1 cellular context compared by ENCODE assay signal in genomic region chr16:70685061-70685937, GRCh38.
TF ChIP-seq lines count a peak whose summit lies in the region.

No MANE protein-coding gene starts in this region.

TF ChIP-seq in HepG2, 621 proteins besides CTCF, POLR2A, EP300 and RAD21 (continued from another document and continues in another):
- TF ChIP-seq HNF1A (IDR thresholded peaks at IDR 0.05; ENCODE audit: low read depth): no peak
- no peak for TF ChIP-seq HNF1A (CRISPR knock-in tag; IDR thresholded peaks at IDR 0.05; ENCODE audit: borderline replicate concordance)
- TF ChIP-seq ZNF761 (CRISPR knock-in tag; conservative IDR thresholded peaks at IDR 0.05): no peak
- peak; percentile 32; the same call in 1 of the 2 replicates for TF ChIP-seq KLF6 (CRISPR knock-in tag; IDR thresholded peaks at IDR 0.05)
- TF ChIP-seq SRY (CRISPR knock-in tag; IDR thresholded peaks at IDR 0.05): 0 out of 2 replicates have a peak, but pooled peaks have one; percentile 6
- TF ChIP-seq ZNF33A (CRISPR knock-in tag; IDR thresholded peaks at IDR 0.05; ENCODE audit: borderline replicate concordance): no peak
- TF ChIP-seq KLF16 (CRISPR knock-in tag; IDR thresholded peaks at IDR 0.05): 0 out of 4 replicates have a peak, but pooled peaks of 1 of the 2 experiments have one; percentile 60
- no peak for TF ChIP-seq NFRKB (IDR thresholded peaks at IDR 0.05)
- 0 out of 2 replicates have a peak, but pooled peaks have one; percentile 49 for TF ChIP-seq CHCHD3 (CRISPR knock-in tag; IDR thresholded peaks at IDR 0.05)
- TF ChIP-seq NRL (CRISPR knock-in tag; IDR thresholded peaks at IDR 0.05; ENCODE audit: borderline replicate concordance): no peak
- TF ChIP-seq ZFP90 (CRISPR knock-in tag; IDR thresholded peaks at IDR 0.05; ENCODE audit: borderline replicate concordance): no peak
- TF ChIP-seq PHB2 (IDR thresholded peaks at IDR 0.05; ENCODE audit: partially characterized antibody): no peak
- TF ChIP-seq KLF11 (CRISPR knock-in tag; IDR thresholded peaks at IDR 0.05): no peak
- peak; percentile 33 for TF ChIP-seq TAF1 (CRISPR knock-in tag; IDR thresholded peaks at IDR 0.05)
- TF ChIP-seq HNF4G (IDR thresholded peaks at IDR 0.05; ENCODE audit: borderline replicate concordance, low read depth, low read length): no peak
- TF ChIP-seq HNF4G (CRISPR knock-in tag; IDR thresholded peaks at IDR 0.05; ENCODE audit: borderline replicate concordance, low read depth): 0 out of 2 replicates have a peak, but pooled peaks have one; percentile 40
- peak; percentile 30; the same call in 1 of the 2 replicates for TF ChIP-seq ZNF564 (CRISPR knock-in tag; IDR thresholded peaks at IDR 0.05)
- 0 out of 2 replicates have a peak, but pooled peaks have one; percentile 26 for TF ChIP-seq GABPB1 (CRISPR knock-in tag; IDR thresholded peaks at IDR 0.05)
- 0 out of 2 replicates have a peak, but pooled peaks have one; percentile 54 for TF ChIP-seq HNRNPL (IDR thresholded peaks at IDR 0.05; ENCODE audit: low read depth, low read length)
- TF ChIP-seq ZNF274 (CRISPR knock-in tag; IDR thresholded peaks at IDR 0.05): 0 out of 2 replicates have a peak, but pooled peaks have one; percentile 2
- no peak for TF ChIP-seq ZFP1 (CRISPR knock-in tag; IDR thresholded peaks at IDR 0.05)
- no peak; the same call in 1 of the 2 replicates for TF ChIP-seq MYC (CRISPR knock-in tag; IDR thresholded peaks at IDR 0.05; ENCODE audit: borderline replicate concordance)
- TF ChIP-seq ZNF24 (IDR thresholded peaks at IDR 0.05): no peak
- no peak for TF ChIP-seq MZF1 (CRISPR knock-in tag; IDR thresholded peaks at IDR 0.05; ENCODE audit: borderline replicate concordance)
- peak; percentile 27; the same call in 1 of the 2 replicates for TF ChIP-seq ERF (CRISPR knock-in tag; IDR thresholded peaks at IDR 0.05)
- no peak for TF ChIP-seq NFE2L1 (CRISPR knock-in tag; IDR thresholded peaks at IDR 0.05; ENCODE audit: borderline replicate concordance)
- no peak for TF ChIP-seq TBP (CRISPR knock-in tag; IDR thresholded peaks at IDR 0.05)
- TF ChIP-seq ZNF644 (CRISPR knock-in tag; IDR thresholded peaks at IDR 0.05; ENCODE audit: low read depth): no peak
- TF ChIP-seq ZNF660 (CRISPR knock-in tag; IDR thresholded peaks at IDR 0.05; ENCODE audit: borderline replicate concordance, low read depth): no peak
- TF ChIP-seq, protein P1, sequence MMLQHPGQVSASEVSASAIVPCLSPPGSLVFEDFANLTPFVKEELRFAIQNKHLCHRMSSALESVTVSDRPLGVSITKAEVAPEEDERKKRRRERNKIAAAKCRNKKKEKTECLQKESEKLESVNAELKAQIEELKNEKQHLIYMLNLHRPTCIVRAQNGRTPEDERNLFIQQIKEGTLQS (CRISPR knock-in tag; IDR thresholded peaks at IDR 0.05): peak; percentile 43; the same call in 1 of the 2 replicates
- no peak for TF ChIP-seq TRIM24 (CRISPR knock-in tag; IDR thresholded peaks at IDR 0.05)
- 0 out of 2 replicates have a peak, but pooled peaks have one; percentile 41 for TF ChIP-seq MTERF4 (CRISPR knock-in tag; IDR thresholded peaks at IDR 0.05)
- TF ChIP-seq SNRNP70 (IDR thresholded peaks at IDR 0.05; ENCODE audit: low read depth, low read length): no peak
- TF ChIP-seq, protein P2, sequence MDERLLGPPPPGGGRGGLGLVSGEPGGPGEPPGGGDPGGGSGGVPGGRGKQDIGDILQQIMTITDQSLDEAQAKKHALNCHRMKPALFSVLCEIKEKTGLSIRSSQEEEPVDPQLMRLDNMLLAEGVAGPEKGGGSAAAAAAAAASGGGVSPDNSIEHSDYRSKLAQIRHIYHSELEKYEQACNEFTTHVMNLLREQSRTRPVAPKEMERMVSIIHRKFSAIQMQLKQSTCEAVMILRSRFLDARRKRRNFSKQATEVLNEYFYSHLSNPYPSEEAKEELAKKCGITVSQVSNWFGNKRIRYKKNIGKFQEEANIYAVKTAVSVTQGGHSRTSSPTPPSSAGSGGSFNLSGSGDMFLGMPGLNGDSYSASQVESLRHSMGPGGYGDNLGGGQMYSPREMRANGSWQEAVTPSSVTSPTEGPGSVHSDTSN (CRISPR knock-in tag; IDR thresholded peaks at IDR 0.05): no peak
- TF ChIP-seq PITX1 (CRISPR knock-in tag; IDR thresholded peaks at IDR 0.05): no peak
- TF ChIP-seq ZNF503 (CRISPR knock-in tag; IDR thresholded peaks at IDR 0.05): no peak
- TF ChIP-seq, protein P3, sequence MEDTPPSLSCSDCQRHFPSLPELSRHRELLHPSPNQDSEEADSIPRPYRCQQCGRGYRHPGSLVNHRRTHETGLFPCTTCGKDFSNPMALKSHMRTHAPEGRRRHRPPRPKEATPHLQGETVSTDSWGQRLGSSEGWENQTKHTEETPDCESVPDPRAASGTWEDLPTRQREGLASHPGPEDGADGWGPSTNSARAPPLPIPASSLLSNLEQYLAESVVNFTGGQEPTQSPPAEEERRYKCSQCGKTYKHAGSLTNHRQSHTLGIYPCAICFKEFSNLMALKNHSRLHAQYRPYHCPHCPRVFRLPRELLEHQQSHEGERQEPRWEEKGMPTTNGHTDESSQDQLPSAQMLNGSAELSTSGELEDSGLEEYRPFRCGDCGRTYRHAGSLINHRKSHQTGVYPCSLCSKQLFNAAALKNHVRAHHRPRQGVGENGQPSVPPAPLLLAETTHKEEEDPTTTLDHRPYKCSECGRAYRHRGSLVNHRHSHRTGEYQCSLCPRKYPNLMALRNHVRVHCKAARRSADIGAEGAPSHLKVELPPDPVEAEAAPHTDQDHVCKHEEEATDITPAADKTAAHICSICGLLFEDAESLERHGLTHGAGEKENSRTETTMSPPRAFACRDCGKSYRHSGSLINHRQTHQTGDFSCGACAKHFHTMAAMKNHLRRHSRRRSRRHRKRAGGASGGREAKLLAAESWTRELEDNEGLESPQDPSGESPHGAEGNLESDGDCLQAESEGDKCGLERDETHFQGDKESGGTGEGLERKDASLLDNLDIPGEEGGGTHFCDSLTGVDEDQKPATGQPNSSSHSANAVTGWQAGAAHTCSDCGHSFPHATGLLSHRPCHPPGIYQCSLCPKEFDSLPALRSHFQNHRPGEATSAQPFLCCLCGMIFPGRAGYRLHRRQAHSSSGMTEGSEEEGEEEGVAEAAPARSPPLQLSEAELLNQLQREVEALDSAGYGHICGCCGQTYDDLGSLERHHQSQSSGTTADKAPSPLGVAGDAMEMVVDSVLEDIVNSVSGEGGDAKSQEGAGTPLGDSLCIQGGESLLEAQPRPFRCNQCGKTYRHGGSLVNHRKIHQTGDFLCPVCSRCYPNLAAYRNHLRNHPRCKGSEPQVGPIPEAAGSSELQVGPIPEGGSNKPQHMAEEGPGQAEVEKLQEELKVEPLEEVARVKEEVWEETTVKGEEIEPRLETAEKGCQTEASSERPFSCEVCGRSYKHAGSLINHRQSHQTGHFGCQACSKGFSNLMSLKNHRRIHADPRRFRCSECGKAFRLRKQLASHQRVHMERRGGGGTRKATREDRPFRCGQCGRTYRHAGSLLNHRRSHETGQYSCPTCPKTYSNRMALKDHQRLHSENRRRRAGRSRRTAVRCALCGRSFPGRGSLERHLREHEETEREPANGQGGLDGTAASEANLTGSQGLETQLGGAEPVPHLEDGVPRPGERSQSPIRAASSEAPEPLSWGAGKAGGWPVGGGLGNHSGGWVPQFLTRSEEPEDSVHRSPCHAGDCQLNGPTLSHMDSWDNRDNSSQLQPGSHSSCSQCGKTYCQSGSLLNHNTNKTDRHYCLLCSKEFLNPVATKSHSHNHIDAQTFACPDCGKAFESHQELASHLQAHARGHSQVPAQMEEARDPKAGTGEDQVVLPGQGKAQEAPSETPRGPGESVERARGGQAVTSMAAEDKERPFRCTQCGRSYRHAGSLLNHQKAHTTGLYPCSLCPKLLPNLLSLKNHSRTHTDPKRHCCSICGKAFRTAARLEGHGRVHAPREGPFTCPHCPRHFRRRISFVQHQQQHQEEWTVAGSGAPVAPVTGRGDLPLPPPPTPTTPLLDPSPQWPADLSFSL (CRISPR knock-in tag; IDR thresholded peaks at IDR 0.05): no peak
- no peak for TF ChIP-seq TFE3 (CRISPR knock-in tag; IDR thresholded peaks at IDR 0.05)
- TF ChIP-seq, protein P4, sequence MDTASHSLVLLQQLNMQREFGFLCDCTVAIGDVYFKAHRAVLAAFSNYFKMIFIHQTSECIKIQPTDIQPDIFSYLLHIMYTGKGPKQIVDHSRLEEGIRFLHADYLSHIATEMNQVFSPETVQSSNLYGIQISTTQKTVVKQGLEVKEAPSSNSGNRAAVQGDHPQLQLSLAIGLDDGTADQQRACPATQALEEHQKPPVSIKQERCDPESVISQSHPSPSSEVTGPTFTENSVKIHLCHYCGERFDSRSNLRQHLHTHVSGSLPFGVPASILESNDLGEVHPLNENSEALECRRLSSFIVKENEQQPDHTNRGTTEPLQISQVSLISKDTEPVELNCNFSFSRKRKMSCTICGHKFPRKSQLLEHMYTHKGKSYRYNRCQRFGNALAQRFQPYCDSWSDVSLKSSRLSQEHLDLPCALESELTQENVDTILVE (CRISPR knock-in tag; IDR thresholded peaks at IDR 0.05): no peak
- no peak for TF ChIP-seq ZIK1 (CRISPR knock-in tag; IDR thresholded peaks at IDR 0.05; ENCODE audit: borderline replicate concordance, low read depth)
- TF ChIP-seq, protein P5, sequence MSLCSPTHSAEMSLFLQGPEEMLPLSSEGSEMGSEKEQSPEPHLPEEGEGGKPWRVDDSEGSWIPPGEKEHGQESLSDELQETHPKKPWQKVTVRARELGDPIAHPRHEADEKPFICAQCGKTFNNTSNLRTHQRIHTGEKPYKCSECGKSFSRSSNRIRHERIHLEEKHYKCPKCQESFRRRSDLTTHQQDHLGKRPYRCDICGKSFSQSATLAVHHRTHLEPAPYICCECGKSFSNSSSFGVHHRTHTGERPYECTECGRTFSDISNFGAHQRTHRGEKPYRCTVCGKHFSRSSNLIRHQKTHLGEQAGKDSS (CRISPR knock-in tag; IDR thresholded peaks at IDR 0.05; ENCODE audit: borderline replicate concordance, low read depth): no peak
- TF ChIP-seq TRIM22 (IDR thresholded peaks at IDR 0.05): no peak
